ENCODE assay signal across 19 cellular contexts in the genomic region with DNA sequence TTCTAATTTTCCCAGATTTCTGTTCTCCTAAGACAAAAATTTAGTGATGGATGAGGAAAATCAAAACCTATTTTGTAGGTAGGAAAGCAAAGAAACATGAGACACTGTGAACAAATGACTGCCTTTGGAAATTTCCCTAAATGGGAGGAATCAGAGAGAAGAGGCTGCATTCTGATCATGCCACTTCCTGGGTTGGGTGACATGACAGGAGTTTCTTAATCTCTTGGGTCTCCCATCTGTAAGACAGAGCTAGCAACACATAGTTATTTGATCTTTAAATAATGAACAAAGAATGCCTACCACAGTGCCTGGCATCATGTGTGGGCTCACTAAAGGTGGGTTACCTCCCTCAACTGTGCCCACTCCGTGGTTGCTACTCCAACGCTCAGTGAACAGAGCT. TPM values are rescaled to one million over a fixed set of nuclear protein-coding genes. Genes with fewer than 3 reads are reported as not detected.
DNase-seq lines count a peak whose midpoint lies in the region; TF ChIP-seq lines count a peak whose summit lies in the region.
"Had no signal": no experiment of that assay in that cellular context is flagged by ENCODE, and none has a peak within 500 bp of the region (broad histone marks: within the 10 kb centered on the region; RNA-seq: fewer than 3 reads in every experiment).

No MANE protein-coding gene starts in this region.

- H3K9ac ChIP-seq in adipocyte (ENCODE audit: low read length), result no peak overlapping the region
- H3K9ac ChIP-seq in mesendoderm (ENCODE audit: low read length), result no peak overlapping the region

- no peak overlapping the region for H3K4me3 Mint-ChIP-seq in HFFc6
- H3K4me3 Mint-ChIP-seq: CD8-positive, alpha-beta memory T cell had no signal

- no peak overlapping the region for H3K56ac ChIP-seq in mesendoderm (ENCODE audit: low read length)

- H3K18ac ChIP-seq in mesendoderm (ENCODE audit: low read length), result no peak overlapping the region

- H3K27me3 Mint-ChIP-seq in HFFc6 (ENCODE audit: insufficient read depth), result no peaks in the 10 kb centered on the region

- H3K4me1 Mint-ChIP-seq in HFFc6 (ENCODE audit: low read depth), result peaks cover 81% of the 10 kb centered on the region
- H3K4me1 Mint-ChIP-seq: CD8-positive, alpha-beta memory T cell had no signal

- H3K79me2 ChIP-seq in mesendoderm (ENCODE audit: control insufficient read depth, insufficient read depth, low read length), result no peaks in the 10 kb centered on the region

- no CpG with 5 or more reads among the region's 2 CpGs for WGBS in mesendoderm (ENCODE audit: extremely low coverage, insufficient coverage, low lambda C conversion rate)
- 100% methylated on average over 2 of the region's 2 CpGs for WGBS in esophagus muscularis mucosa

- H2BK15ac ChIP-seq in mesendoderm (replicated peaks; ENCODE audit: low read depth), result no peak overlapping the region

- no peaks in the 10 kb centered on the region for H3K36me3 ChIP-seq in adipocyte (ENCODE audit: control insufficient read depth, insufficient read depth, low read length, severe bottlenecking)
- H3K36me3 ChIP-seq in mesendoderm (ENCODE audit: control insufficient read depth, insufficient read depth, low read length), result no peaks in the 10 kb centered on the region
- no peaks in the 10 kb centered on the region for H3K36me3 ChIP-seq in esophagus muscularis mucosa
- H3K36me3 ChIP-seq: MG63 had no signal

- H4K5ac ChIP-seq in mesendoderm (ENCODE audit: low read length), result no peak overlapping the region

- H3K79me1 ChIP-seq in mesendoderm (ENCODE audit: low read length), result no peaks in the 10 kb centered on the region

- H3K9me3 ChIP-seq in adipocyte (ENCODE audit: control insufficient read depth, low read length) (no peaks in the 10 kb centered on the region), esophagus muscularis mucosa (no peaks in the 10 kb centered on the region)
- H3K9me3 ChIP-seq: MG63 had no signal

- H2AK5ac ChIP-seq in mesendoderm (ENCODE audit: low read length), result no peak overlapping the region

- H2BK5ac ChIP-seq in mesendoderm (ENCODE audit: low read length), result no peak overlapping the region

- no peak overlapping the region for H3K23ac ChIP-seq in mesendoderm (ENCODE audit: low read length)

- peaks cover 20% of the 10 kb centered on the region for H3K36me3 Mint-ChIP-seq in HFFc6 (ENCODE audit: low read depth)
- H3K36me3 Mint-ChIP-seq: CD8-positive, alpha-beta memory T cell had no signal

- peak overlapping the region; percentile 36; the same call in 1 of the 2 replicates for H3K27ac Mint-ChIP-seq in HFFc6
- H3K27ac Mint-ChIP-seq: CD8-positive, alpha-beta memory T cell had no signal

- intact Hi-C loops in esophagus muscularis mucosa (cut with DNase I), result no loop called here

- H3K27me3 ChIP-seq in adipocyte (replicated peaks; ENCODE audit: control insufficient read depth, insufficient read depth, low read length) (no peaks in the 10 kb centered on the region), mesendoderm (ENCODE audit: insufficient read depth, low read length, poor library complexity) (no peaks in the 10 kb centered on the region), esophagus muscularis mucosa (no peaks in the 10 kb centered on the region)
- H3K27me3 ChIP-seq: MG63 had no signal

- no peaks in the 10 kb centered on the region for H3K9me3 Mint-ChIP-seq in HFFc6

- no peak overlapping the region for H3K4me3 ChIP-seq in adipocyte (ENCODE audit: low read length)
- H3K4me3 ChIP-seq in mesendoderm (ENCODE audit: low read length), result no peak overlapping the region
- no peak overlapping the region for H3K4me3 ChIP-seq in esophagus muscularis mucosa
- H3K4me3 ChIP-seq: MG63 had no signal

- no peak overlapping the region for H4K8ac ChIP-seq in mesendoderm (ENCODE audit: low read depth, low read length)

- TF ChIP-seq EP300 in esophagus muscularis mucosa (IDR thresholded peaks at IDR 0.05), result no peak

- TF ChIP-seq POLR2A in esophagus muscularis mucosa (IDR thresholded peaks at IDR 0.05; ENCODE audit: low read depth), result no peak

- no peak overlapping the region for H3K4me2 ChIP-seq in mesendoderm (ENCODE audit: low read length)

- H3K27ac ChIP-seq in mesendoderm (ENCODE audit: low read depth, low read length), result no peak overlapping the region
- peak overlapping the region in 2 of 4 donors; percentile 71 to 75 for H3K27ac ChIP-seq in esophagus muscularis mucosa (replicated peaks in 1 of 4)

- TF ChIP-seq CTCF in HFFc6 (IDR thresholded peaks at IDR 0.05) (no peak), esophagus muscularis mucosa (IDR thresholded peaks at IDR 0.05) (no peak)

- H3K4me1 ChIP-seq in adipocyte (ENCODE audit: control insufficient read depth, insufficient read depth, low read length) (peaks cover 52% of the 10 kb centered on the region), mesendoderm (ENCODE audit: control insufficient read depth, low read depth, low read length) (no peaks in the 10 kb centered on the region), esophagus muscularis mucosa (peaks cover 25 to 75% (median 72%) of the 10 kb centered on the region in 4 donors)

- no peak overlapping the region for H2BK120ac ChIP-seq in mesendoderm (ENCODE audit: low read depth, low read length)

- no peak overlapping the region for H3K4ac ChIP-seq in mesendoderm (ENCODE audit: low read depth, low read length)

- DNase-seq in A172 (ENCODE audit: low spot score) (peak; percentile 21), HFFc6 (peak; percentile 25), adipocyte (ENCODE audit: low read depth) (peak; percentile 43), mesendoderm (peak; percentile 11), 8988T (no peak), HPDE6-E6E7 (ENCODE audit: extremely low spot score) (no peak), esophagus muscularis mucosa (ENCODE audit: extremely low spot score) (no peak), SHP77 treated with DMSO at 0.1 percent for 48 hours (lab: John Stamatoyannopoulos, UW) (no peak)
- DNase-seq: CD8-positive, alpha-beta memory T cell; Kasumi-1; MG63; NCI-H1105; NCI-H1694 treated with DMSO at 0.1 percent for 48 hours; NCI-H2107; NCI-H2227 treated with DMSO at 0.1 percent for 48 hours; NCI-H510A treated with DMSO at 0.1 percent for 48 hours; NCI-H82; PC-3; RPMI8226 had no signal

RNA-seq across cellular contexts. Expression of gene CCDC149, which starts 57.1 kb away (rescaled TPM):
- total RNA-seq in A172 (2014; rRNA removed; shearing (Covaris generic)), result 2.7 and 2.8 TPM in 2 replicates
- total RNA-seq in HFFc6 (2021; fragmentation: NEBNext Ultra II Directional; extraction: Animal tissue kit (Norgen Biotek cat#: 25700)), result 10 to 100 TPM; 10.9 to 13.5 (median 12.9) TPM
- polyA plus RNA-seq in mesendoderm (2013, experiment 1 of 2), result 2.3 TPM
- 2.4 TPM for polyA plus RNA-seq in mesendoderm (2013, experiment 2 of 2)
- 10 to 100 TPM; 21.0 to 37.9 (median 34.0) TPM for total RNA-seq in esophagus muscularis mucosa
- polyA plus RNA-seq: CD8-positive, alpha-beta memory T cell had no signal

Comparison
In these comparisons a context has a peak if more than half of its experiments do, and no peak if none do; other contexts are left out.
1. DNase-seq: peak in A172 (single experiment), HFFc6 (single experiment), adipocyte (single experiment) and mesendoderm (single experiment); none in 8988T (single experiment), HPDE6-E6E7 (single experiment), esophagus muscularis mucosa (single experiment) and SHP77 treated with DMSO at 0.1 percent for 48 hours (single experiment).